In genomic region chr4:17544205-17544604, GRCh38 we compare ENCODE assay signal across 1 cellular context.
A peak's percentile ranks its signal among the peaks of the same experiment; 100 is the strongest.
TF ChIP-seq lines count a peak whose summit lies in the region.

No MANE protein-coding gene starts in this region.

TF ChIP-seq in HepG2, 621 proteins besides CTCF, POLR2A, EP300 and RAD21 (continued from another document and continues in another):
- TF ChIP-seq ZBTB2 (CRISPR knock-in tag; IDR thresholded peaks at IDR 0.05; ENCODE audit: low read depth) (no peak), KDM5B (CRISPR knock-in tag; IDR thresholded peaks at IDR 0.05; ENCODE audit: borderline replicate concordance) (no peak), ARHGAP35 (CRISPR knock-in tag; IDR thresholded peaks at IDR 0.05; ENCODE audit: borderline replicate concordance) (no peak), FOXM1 (CRISPR knock-in tag; IDR thresholded peaks at IDR 0.05) (no peak), RNF2 (conservative IDR thresholded peaks at IDR 0.05; ENCODE audit: low read depth) (no peak), ZNF280B (CRISPR knock-in tag; IDR thresholded peaks at IDR 0.05; ENCODE audit: borderline replicate concordance) (no peak), ZNF713 (CRISPR knock-in tag; IDR thresholded peaks at IDR 0.05) (no peak), HNRNPK (IDR thresholded peaks at IDR 0.05; ENCODE audit: low read depth, low read length, poor library complexity, severe bottlenecking) (no peak), CC2D1A (CRISPR knock-in tag; IDR thresholded peaks at IDR 0.05) (no peak), ZBTB14 (CRISPR knock-in tag; IDR thresholded peaks at IDR 0.05) (no peak), ZNF782 (CRISPR knock-in tag; IDR thresholded peaks at IDR 0.05; ENCODE audit: borderline replicate concordance) (no peak), FOSL1 (CRISPR knock-in tag; IDR thresholded peaks at IDR 0.05; ENCODE audit: borderline replicate concordance) (no peak), ZNF276 (CRISPR knock-in tag; IDR thresholded peaks at IDR 0.05; ENCODE audit: low read depth) (no peak), ARID3A (IDR thresholded peaks at IDR 0.05; ENCODE audit: low read depth, low read length) (0 out of 2 replicates have a peak, but pooled peaks have one; percentile 24), ZNF335 (CRISPR knock-in tag; IDR thresholded peaks at IDR 0.05) (no peak), RBAK (CRISPR knock-in tag; IDR thresholded peaks at IDR 0.05) (no peak), ZNF772 (CRISPR knock-in tag; IDR thresholded peaks at IDR 0.05) (no peak), DRAP1 (CRISPR knock-in tag; IDR thresholded peaks at IDR 0.05) (peak; percentile 50; the same call in 1 of the 2 replicates), IKZF5 (CRISPR knock-in tag; IDR thresholded peaks at IDR 0.05) (peak; percentile 89), KDM5A (IDR thresholded peaks at IDR 0.05; ENCODE audit: borderline replicate concordance, low read length) (no peak; the same call in 1 of the 2 replicates), BHLHE40 (IDR thresholded peaks at IDR 0.05; ENCODE audit: low read length) (no peak), ZNF17 (CRISPR knock-in tag; IDR thresholded peaks at IDR 0.05) (no peak), NFIC (IDR thresholded peaks at IDR 0.05; ENCODE audit: low read length) (peak; percentile 51; the same call in 1 of the 2 replicates), ZNF317 (CRISPR knock-in tag; IDR thresholded peaks at IDR 0.05) (no peak), ZNF564 (CRISPR knock-in tag; IDR thresholded peaks at IDR 0.05) (0 out of 2 replicates have a peak, but pooled peaks have one; percentile 35), ASH2L (IDR thresholded peaks at IDR 0.05; ENCODE audit: insufficient read length, low read depth, low read length) (peak; percentile 15), PHF8 (CRISPR knock-in tag; IDR thresholded peaks at IDR 0.05) (no peak), MIER2 (CRISPR knock-in tag; IDR thresholded peaks at IDR 0.05) (no peak), ZFP41 (CRISPR knock-in tag; IDR thresholded peaks at IDR 0.05; ENCODE audit: borderline replicate concordance) (no peak), NCOA2 (CRISPR knock-in tag; IDR thresholded peaks at IDR 0.05) (peak; percentile 88), NCOR1 (IDR thresholded peaks at IDR 0.05; ENCODE audit: borderline replicate concordance, low read length) (no peak), TMF1 (CRISPR knock-in tag; IDR thresholded peaks at IDR 0.05; ENCODE audit: low read depth) (no peak), ZNF331 (CRISPR knock-in tag; IDR thresholded peaks at IDR 0.05) (peak; percentile 77), ZMYM2 (CRISPR knock-in tag; IDR thresholded peaks at IDR 0.05) (no peak), PRDM4 (CRISPR knock-in tag; IDR thresholded peaks at IDR 0.05; ENCODE audit: borderline replicate concordance) (no peak), SOX5 (CRISPR knock-in tag; IDR thresholded peaks at IDR 0.05; ENCODE audit: borderline replicate concordance) (peak; percentile 100), ZNF232 (CRISPR knock-in tag; IDR thresholded peaks at IDR 0.05; ENCODE audit: borderline replicate concordance) (no peak), ZNF788 (CRISPR knock-in tag; IDR thresholded peaks at IDR 0.05; ENCODE audit: borderline replicate concordance) (peak; percentile 62; the same call in 1 of the 2 replicates), NFRKB (IDR thresholded peaks at IDR 0.05) (no peak), HNF1B (CRISPR knock-in tag; IDR thresholded peaks at IDR 0.05) (no peak), SAP130 (CRISPR knock-in tag; IDR thresholded peaks at IDR 0.05; ENCODE audit: low read depth) (peak; percentile 91), ZFP91 (CRISPR knock-in tag; IDR thresholded peaks at IDR 0.05; ENCODE audit: borderline replicate concordance) (no peak), ZNF619 (CRISPR knock-in tag; IDR thresholded peaks at IDR 0.05) (no peak), TFDP2 (CRISPR knock-in tag; IDR thresholded peaks at IDR 0.05) (no peak), HNRNPLL (IDR thresholded peaks at IDR 0.05; ENCODE audit: low read depth, low read length, poor library complexity, severe bottlenecking) (no peak), SALL1 (CRISPR knock-in tag; IDR thresholded peaks at IDR 0.05) (peak; percentile 99), ZNF260 (CRISPR knock-in tag; IDR thresholded peaks at IDR 0.05; ENCODE audit: borderline replicate concordance, low read depth) (no peak), PHB2 (IDR thresholded peaks at IDR 0.05; ENCODE audit: partially characterized antibody) (no peak), ZNF747 (CRISPR knock-in tag; IDR thresholded peaks at IDR 0.05; ENCODE audit: borderline replicate concordance) (peak; percentile 72; the same call in 1 of the 2 replicates), CBX1 (IDR thresholded peaks at IDR 0.05; ENCODE audit: low read depth) (no peak), ZNF44 (CRISPR knock-in tag; IDR thresholded peaks at IDR 0.05) (no peak), SMARCE1 (IDR thresholded peaks at IDR 0.05; ENCODE audit: borderline replicate concordance) (no peak), ATRX (CRISPR knock-in tag; IDR thresholded peaks at IDR 0.05; ENCODE audit: borderline replicate concordance) (no peak), ZNF235 (CRISPR knock-in tag; IDR thresholded peaks at IDR 0.05; ENCODE audit: borderline replicate concordance) (no peak), ZNF589 (CRISPR knock-in tag; conservative IDR thresholded peaks at IDR 0.05) (no peak), ZFP36L1 (CRISPR knock-in tag; IDR thresholded peaks at IDR 0.05) (no peak)
